Comparison of ENCODE assay signal across 9 cellular contexts in the genomic region with DNA sequence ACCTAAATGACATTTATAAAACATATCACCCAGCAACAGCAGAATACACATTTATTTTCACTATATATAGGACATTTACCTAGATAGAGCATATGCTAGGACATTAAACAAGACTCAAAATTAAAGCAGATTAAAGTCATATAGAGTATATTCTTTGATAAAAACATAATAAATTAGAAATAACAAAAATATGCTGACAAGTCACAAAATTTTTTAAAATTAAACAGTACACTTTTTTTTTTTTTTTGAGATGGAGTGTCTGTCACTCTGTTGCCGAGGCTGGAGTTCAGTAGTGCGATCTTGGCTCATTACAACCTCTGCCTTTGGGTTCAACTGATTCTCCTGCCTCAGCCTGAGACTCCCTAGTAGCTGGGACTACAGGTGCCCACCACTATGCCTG.
"Had no signal": no experiment of that assay in that cellular context is flagged by ENCODE, and none has a peak within 500 bp of the region (broad histone marks: within the 10 kb centered on the region; RNA-seq: fewer than 3 reads in every experiment).

No MANE protein-coding gene starts in this region.

- H3K4me3 ChIP-seq: GM23248 had no signal

- FAIRE-seq: H54, HTR-8/SVneo had no signal

- DNase-seq: GM23248, GOT3, H9, HCEC 1CT, Karpas-422, KBM-7 had no signal

- H2AFZ ChIP-seq: GM23248 had no signal

- H3K4me2 ChIP-seq: KMS-11 had no signal

- H3K9ac ChIP-seq: GM23248, KMS-11 had no signal

- H3K27ac ChIP-seq: GM23248, KMS-11 had no signal
